In genomic region chr16:11098601-11099377, GRCh38 we compare ENCODE assay signal across 25 cellular contexts.
DNase-seq lines count a peak whose midpoint lies in the region; ATAC-seq, FAIRE-seq and TF ChIP-seq lines count a peak whose summit lies in the region.
"Had no signal": no experiment of that assay in that cellular context is flagged by ENCODE, and none has a peak within 500 bp of the region (broad histone marks: within the 10 kb centered on the region; RNA-seq: fewer than 3 reads in every experiment).

No MANE protein-coding gene starts in this region.

- H3K27me3 Mint-ChIP-seq in activated CD8-positive, alpha-beta memory T cell treated with anti-CD3 and anti-CD28 coated beads, Interleukin-2, amount 10 ng/mL, durations not matched to agents 7 days and 5 days: no peaks in the 10 kb centered on the region
- no peaks in the 10 kb centered on the region for H3K27me3 Mint-ChIP-seq in activated T-helper 2 cell treated with anti-CD3 and anti-CD28 coated beads, Interferon-gamma antibody, Interleukin-2, Interleukin-4, amounts not matched to agents 10 μg/mL and 5 μg/mL and 100 μg/mL, durations not matched to agents 14 hours and 24 hours and 36 hours (ENCODE audit: low read depth)
- no peaks in the 10 kb centered on the region for H3K27me3 Mint-ChIP-seq in H9 (ENCODE audit: low read depth)
- H3K27me3 Mint-ChIP-seq: CD4-positive, CD25-positive, alpha-beta regulatory T cell had no signal

- H3K56ac ChIP-seq in mesendoderm (ENCODE audit: low read length) (peak overlapping the region; percentile 53), H9 (ENCODE audit: insufficient read length, low read depth, low read length) (no peak overlapping the region)

- H3K36me3 ChIP-seq in mesendoderm (ENCODE audit: control insufficient read depth, insufficient read depth, low read length) (no peaks in the 10 kb centered on the region), stomach smooth muscle (ENCODE audit: control insufficient read depth in 2 of 2, insufficient read depth in 2 of 2, low read length in 2 of 2) (no peaks in the 10 kb centered on the region)
- H3K36me3 ChIP-seq: HAP-1, pancreas had no signal

- no peak overlapping the region for H3K23ac ChIP-seq in mesendoderm (ENCODE audit: low read length)
- no peak overlapping the region for H3K23ac ChIP-seq in H9 (ENCODE audit: insufficient read length, low read depth, low read length)

- H3K4me3 ChIP-seq in mesendoderm (ENCODE audit: low read length) (no peak overlapping the region), stomach smooth muscle (ENCODE audit: low read length in 2 of 2) (peak overlapping the region in 1 of 2 donors; percentile 8)
- H3K4me3 ChIP-seq: HAP-1, pancreas, SJSA1 had no signal

- H3K4me1 ChIP-seq in mesendoderm (ENCODE audit: control insufficient read depth, low read depth, low read length): peaks cover 15% of the 10 kb centered on the region
- H3K4me1 ChIP-seq in stomach smooth muscle (ENCODE audit: control insufficient read depth, insufficient read depth, low read length): peaks cover 48% of the 10 kb centered on the region
- H3K4me1 ChIP-seq in H9 (ENCODE audit: insufficient read depth, low read length): no peaks in the 10 kb centered on the region; the same call in 1 of the 2 replicates
- H3K4me1 ChIP-seq: HAP-1 had no signal

- H3K27me3 ChIP-seq in mesendoderm (ENCODE audit: insufficient read depth, low read length, poor library complexity) (no peaks in the 10 kb centered on the region), stomach smooth muscle (ENCODE audit: control insufficient read depth in 1 of 2, insufficient read depth in 2 of 2, low read length in 2 of 2) (no peaks in the 10 kb centered on the region), H9 (ENCODE audit: insufficient read depth, low read length) (no peaks in the 10 kb centered on the region)
- H3K27me3 ChIP-seq: pancreas, SJSA1 had no signal

- H2BK15ac ChIP-seq in mesendoderm (replicated peaks; ENCODE audit: low read depth) (no peak overlapping the region), H9 (ENCODE audit: low read depth, low read length) (no peak overlapping the region)

- H3K4me1 Mint-ChIP-seq in activated CD8-positive, alpha-beta memory T cell treated with anti-CD3 and anti-CD28 coated beads, Interleukin-2, amount 10 ng/mL, durations not matched to agents 7 days and 5 days: peaks cover 94% of the 10 kb centered on the region
- peaks cover 84% of the 10 kb centered on the region for H3K4me1 Mint-ChIP-seq in activated T-helper 2 cell treated with anti-CD3 and anti-CD28 coated beads, Interferon-gamma antibody, Interleukin-2, Interleukin-4, amounts not matched to agents 10 μg/mL and 5 μg/mL and 100 μg/mL, durations not matched to agents 14 hours and 24 hours and 36 hours (ENCODE audit: low read depth)
- H3K4me1 Mint-ChIP-seq in H9: peaks cover 10 to 21% of the 10 kb centered on the region in 2 experiments

- ATAC-seq in activated CD8-positive, alpha-beta memory T cell treated with anti-CD3 and anti-CD28 coated beads, Interleukin-2, amount 10 ng/mL, durations not matched to agents 7 days and 5 days: no peak
- no peak for ATAC-seq in HG03457 (IDR thresholded peaks at IDR 0.05; ENCODE audit: unreplicated experiment)
- ATAC-seq: pancreas had no signal

- H4K91ac ChIP-seq in H9 (ENCODE audit: insufficient read length, low read depth, low read length): no peak overlapping the region

- FAIRE-seq in RCC 7860 (lab: Jason Lieb, UNC): no peak
- FAIRE-seq: endometrium, GM12891, pancreas had no signal

- DNase-seq in activated CD8-positive, alpha-beta memory T cell treated with anti-CD3 and anti-CD28 coated beads, Interleukin-2, amount 10 ng/mL, durations not matched to agents 7 days and 5 days: no peak
- DNase-seq in activated CD8-positive, alpha-beta memory T cell treated with anti-CD3 and anti-CD28 coated beads, Interleukin-2, amount 50 U/mL, for 4 hours: no peak
- DNase-seq in activated T-helper 2 cell treated with anti-CD3 and anti-CD28 coated beads, Interferon-gamma antibody, Interleukin-2, Interleukin-4, amounts not matched to agents 10 μg/mL and 5 μg/mL and 100 μg/mL, durations not matched to agents 14 hours and 24 hours and 36 hours (ENCODE audit: low spot score): no peak
- no peak for DNase-seq in mesendoderm
- no peak for DNase-seq in RCC 7860 (ENCODE audit: low spot score)
- no peak for DNase-seq in H9
- DNase-seq: ACHN; activated CD4-positive, CD25-positive, alpha-beta regulatory T cell treated with anti-CD3 and anti-CD28 coated beads, Interleukin-2, amount 50 U/mL, for 72 hours; activated naive CD4-positive, alpha-beta T cell treated with anti-CD3 and anti-CD28 coated beads, Interleukin-2, amount 50 U/mL, for 16 hours; CD4-positive, CD25-positive, alpha-beta regulatory T cell; cortex of kidney; DMS153; MM.1S; NCI-H187; NCI-H226; pancreas; stimulated activated CD4-positive, alpha-beta T cell treated with anti-CD3 and anti-CD28 coated beads, Interleukin-2, amount 100 ng/mL, for 24 hours; T1000 had no signal

- H2BK12ac ChIP-seq in H9 (ENCODE audit: insufficient read length, low read depth, low read length): no peak overlapping the region

- H3K4me2 ChIP-seq in mesendoderm (ENCODE audit: low read length): no peak overlapping the region
- H3K4me2 ChIP-seq in H9 (ENCODE audit: insufficient read depth, insufficient read length, low read length): no peak overlapping the region

- no peak overlapping the region for H3K4me3 Mint-ChIP-seq in activated CD8-positive, alpha-beta memory T cell treated with anti-CD3 and anti-CD28 coated beads, Interleukin-2, amount 10 ng/mL, durations not matched to agents 7 days and 5 days
- no peak overlapping the region for H3K4me3 Mint-ChIP-seq in activated T-helper 2 cell treated with anti-CD3 and anti-CD28 coated beads, Interferon-gamma antibody, Interleukin-2, Interleukin-4, amounts not matched to agents 10 μg/mL and 5 μg/mL and 100 μg/mL, durations not matched to agents 14 hours and 24 hours and 36 hours (ENCODE audit: low read depth)
- H3K4me3 Mint-ChIP-seq in H9: no peak overlapping the region

- peaks cover 23% of the 10 kb centered on the region for H3K36me3 Mint-ChIP-seq in activated CD8-positive, alpha-beta memory T cell treated with anti-CD3 and anti-CD28 coated beads, Interleukin-2, amount 10 ng/mL, durations not matched to agents 7 days and 5 days
- H3K36me3 Mint-ChIP-seq in activated T-helper 2 cell treated with anti-CD3 and anti-CD28 coated beads, Interferon-gamma antibody, Interleukin-2, Interleukin-4, amounts not matched to agents 10 μg/mL and 5 μg/mL and 100 μg/mL, durations not matched to agents 14 hours and 24 hours and 36 hours (ENCODE audit: low read depth): peaks cover 47% of the 10 kb centered on the region
- H3K36me3 Mint-ChIP-seq in H9 (ENCODE audit: insufficient read depth in 1 of 3, low read depth in 3 of 3): no peaks in the 10 kb centered on the region

- H2AFZ ChIP-seq in H9 (ENCODE audit: low read length): no peak overlapping the region

- TF ChIP-seq CTCF in H9 (conservative IDR thresholded peaks at IDR 0.05): no peak

- H3K4ac ChIP-seq in mesendoderm (ENCODE audit: low read depth, low read length): peak overlapping the region; percentile 58
- no peak overlapping the region for H3K4ac ChIP-seq in H9 (ENCODE audit: low read depth, low read length)

- peaks cover 2% of the 10 kb centered on the region for H4K20me1 ChIP-seq in H9 (ENCODE audit: control insufficient read depth, insufficient read depth, insufficient read length)

- no peak overlapping the region for H2BK120ac ChIP-seq in mesendoderm (ENCODE audit: low read depth, low read length)
- no peak overlapping the region for H2BK120ac ChIP-seq in H9 (ENCODE audit: low read depth, low read length, poor library complexity, severe bottlenecking)

- peak overlapping the region; percentile 54 for H3K27ac Mint-ChIP-seq in activated CD8-positive, alpha-beta memory T cell treated with anti-CD3 and anti-CD28 coated beads, Interleukin-2, amount 10 ng/mL, durations not matched to agents 7 days and 5 days
- H3K27ac Mint-ChIP-seq in activated T-helper 2 cell treated with anti-CD3 and anti-CD28 coated beads, Interferon-gamma antibody, Interleukin-2, Interleukin-4, amounts not matched to agents 10 μg/mL and 5 μg/mL and 100 μg/mL, durations not matched to agents 14 hours and 24 hours and 36 hours: peak overlapping the region; percentile 44
- H3K27ac Mint-ChIP-seq in H9: peak overlapping the region in 1 of 3 experiments; percentile 44; a peak in 1 of 7 replicates

- H3T11ph ChIP-seq in H9 (ENCODE audit: low read length): no peak overlapping the region

- no peak overlapping the region for H3K9ac ChIP-seq in mesendoderm (ENCODE audit: low read length)
- H3K9ac ChIP-seq in stomach smooth muscle (ENCODE audit: low read length in 2 of 2): no peak overlapping the region
- no peak overlapping the region for H3K9ac ChIP-seq in H9 (ENCODE audit: extremely low read depth, insufficient read length, low read length)

- H4K8ac ChIP-seq in mesendoderm (ENCODE audit: low read depth, low read length) (no peak overlapping the region), H9 (replicated peaks; ENCODE audit: insufficient read length, low read depth, low read length) (no peak overlapping the region)

- CTCF ChIA-PET in activated CD8-positive, alpha-beta memory T cell treated with anti-CD3 and anti-CD28 coated beads, Interleukin-2, amount 10 ng/mL, durations not matched to agents 7 days and 5 days (lab: Charles Lee): interaction anchor here (1.2 to 3.6 kb wide), 7 partner anchors 11 to 157 kb away, joined by 3 to 17 read pairs (median 11); partner anchors contain the start of gene SOCS1

- no peaks in the 10 kb centered on the region for H3K9me3 Mint-ChIP-seq in activated CD8-positive, alpha-beta memory T cell treated with anti-CD3 and anti-CD28 coated beads, Interleukin-2, amount 10 ng/mL, durations not matched to agents 7 days and 5 days (ENCODE audit: low read depth)
- no peaks in the 10 kb centered on the region for H3K9me3 Mint-ChIP-seq in activated T-helper 2 cell treated with anti-CD3 and anti-CD28 coated beads, Interferon-gamma antibody, Interleukin-2, Interleukin-4, amounts not matched to agents 10 μg/mL and 5 μg/mL and 100 μg/mL, durations not matched to agents 14 hours and 24 hours and 36 hours
- no peaks in the 10 kb centered on the region for H3K9me3 Mint-ChIP-seq in H9
- H3K9me3 Mint-ChIP-seq: CD4-positive, CD25-positive, alpha-beta regulatory T cell had no signal

- no peak overlapping the region for H2BK20ac ChIP-seq in H9 (ENCODE audit: low read depth, low read length, poor library complexity, severe bottlenecking)

- intact Hi-C loops in activated T-helper 2 cell treated with anti-CD3 and anti-CD28 coated beads, Interferon-gamma antibody, Interleukin-2, Interleukin-4, amounts not matched to agents 10 μg/mL and 5 μg/mL and 100 μg/mL, durations not matched to agents 14 hours and 24 hours and 36 hours (cut with micrococcal nuclease): no loop called here

- WGBS in mesendoderm (ENCODE audit: extremely low coverage, insufficient coverage, low lambda C conversion rate): no CpG with 5 or more reads among the region's 17 CpGs
- no CpG with 5 or more reads among the region's 17 CpGs for WGBS in H9 (ENCODE audit: extremely low coverage, insufficient read length, low lambda C conversion rate)

- H3K27ac ChIP-seq in mesendoderm (ENCODE audit: low read depth, low read length): no peak overlapping the region
- H3K27ac ChIP-seq in stomach smooth muscle (ENCODE audit: low read length): peak overlapping the region; percentile 24
- no peak overlapping the region for H3K27ac ChIP-seq in H9 (ENCODE audit: insufficient read length, low read depth, low read length)
- H3K27ac ChIP-seq: HL-60, pancreas, SJSA1 had no signal

- H3K14ac ChIP-seq in H9 (ENCODE audit: insufficient read depth, low read length): no peak overlapping the region

- no peak overlapping the region for H3K18ac ChIP-seq in mesendoderm (ENCODE audit: low read length)
- no peak overlapping the region for H3K18ac ChIP-seq in H9 (ENCODE audit: insufficient read length, low read depth, low read length)

- H2AK5ac ChIP-seq in mesendoderm (ENCODE audit: low read length) (peak overlapping the region; percentile 93), H9 (ENCODE audit: insufficient read length, low read length) (no peak overlapping the region)

- H2BK5ac ChIP-seq in mesendoderm (ENCODE audit: low read length) (peak overlapping the region; percentile 47), H9 (ENCODE audit: insufficient read length, low read length) (no peak overlapping the region)

- no peaks in the 10 kb centered on the region for H3K79me1 ChIP-seq in mesendoderm (ENCODE audit: low read length)
- H3K79me1 ChIP-seq in H9 (ENCODE audit: insufficient read depth, low read depth, low read length, poor library complexity, severe bottlenecking): no peaks in the 10 kb centered on the region

- H3K23me2 ChIP-seq in H9 (ENCODE audit: insufficient read length, low read depth, low read length, poor library complexity, severe bottlenecking): no peaks in the 10 kb centered on the region

- H4K5ac ChIP-seq in mesendoderm (ENCODE audit: low read length): no peak overlapping the region
- no peak overlapping the region for H4K5ac ChIP-seq in H9 (ENCODE audit: insufficient read length, low read depth, low read length)

- H3K79me2 ChIP-seq in mesendoderm (ENCODE audit: control insufficient read depth, insufficient read depth, low read length): no peaks in the 10 kb centered on the region
- no peaks in the 10 kb centered on the region for H3K79me2 ChIP-seq in H9 (ENCODE audit: insufficient read depth, low read length)

- no peaks in the 10 kb centered on the region for H3K9me3 ChIP-seq in stomach smooth muscle (ENCODE audit: control insufficient read depth in 2 of 2, low read length in 2 of 2)
- no peaks in the 10 kb centered on the region for H3K9me3 ChIP-seq in H9 (ENCODE audit: control insufficient read depth, low read depth, low read length)
- H3K9me3 ChIP-seq: HAP-1, pancreas, SJSA1 had no signal
